ENCODE assay signal across 1 cellular context in the genomic region with DNA sequence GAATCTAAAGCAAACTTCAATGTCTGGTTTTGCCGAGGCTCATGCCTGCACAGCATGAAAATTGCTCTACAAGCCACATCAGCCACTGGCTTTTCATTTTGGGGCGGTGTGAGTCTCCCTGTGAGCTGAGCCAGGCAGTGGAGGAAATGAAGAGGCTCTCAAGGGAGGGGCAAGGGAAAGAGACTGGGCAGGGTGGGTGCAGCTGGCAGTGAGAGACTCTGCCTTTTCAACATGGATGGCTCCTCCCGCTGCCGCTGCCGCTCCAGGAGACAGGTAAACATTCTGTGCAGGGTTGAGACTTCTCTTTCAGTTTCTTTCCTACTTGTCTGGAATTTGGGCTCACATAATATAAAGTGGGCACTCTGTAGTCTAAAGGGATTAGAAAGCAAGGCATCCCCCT.
TF ChIP-seq lines count a peak whose summit lies in the region.

No MANE protein-coding gene starts in this region.

TF ChIP-seq in GM12878, 131 proteins besides CTCF, POLR2A, EP300 and RAD21:
- TF ChIP-seq E4F1 (IDR thresholded peaks at IDR 0.05; ENCODE audit: borderline replicate concordance, partially characterized antibody) (no peak), NR2C1 (IDR thresholded peaks at IDR 0.05) (no peak), WRNIP1 (IDR thresholded peaks at IDR 0.05; ENCODE audit: borderline replicate concordance, low read depth, low read length) (no peak), SMARCA5 (IDR thresholded peaks at IDR 0.05) (no peak), TCF12 (IDR thresholded peaks at IDR 0.05; ENCODE audit: low read depth, low read length) (no peak)
